ENCODE assay signal across 29 cellular contexts in genomic region chr4:98319021-98319420, GRCh38.
"Had no signal": no experiment of that assay in that cellular context is flagged by ENCODE, and none has a peak within 500 bp of the region (broad histone marks: within the 10 kb centered on the region; RNA-seq: fewer than 3 reads in every experiment).

No MANE protein-coding gene starts in this region.

- H3K4me1 ChIP-seq: colonic mucosa, esophagus muscularis mucosa, foreskin keratinocyte, gastroesophageal sphincter, heart left ventricle, left ventricle myocardium inferior, lower lobe of right lung, neural progenitor cell, parathyroid adenoma, suprapubic skin, transverse colon, upper lobe of right lung, uterus had no signal

- H3K27ac ChIP-seq: colonic mucosa, esophagus muscularis mucosa, foreskin keratinocyte, gastroesophageal sphincter, heart left ventricle, hepatocyte, left ventricle myocardium inferior, lower lobe of right lung, neural progenitor cell, parathyroid adenoma, suprapubic skin, transverse colon, upper lobe of right lung, uterus had no signal

- ATAC-seq: gastroesophageal sphincter; heart left ventricle; left cardiac atrium; lower lobe of right lung; naive thymus-derived CD4-positive, alpha-beta T cell; sciatic nerve; stimulated activated naive CD8-positive, alpha-beta T cell treated with anti-CD3 and anti-CD28 coated beads, Interleukin-15, amount 100 ng/mL, for 72 hours; upper lobe of right lung had no signal

- H3K9ac ChIP-seq: neural progenitor cell, parathyroid adenoma had no signal

- H3K36me3 ChIP-seq: colonic mucosa, esophagus muscularis mucosa, gastroesophageal sphincter, lower lobe of right lung, transverse colon, upper lobe of right lung, uterus had no signal

- H3K4me2 ChIP-seq: hepatocyte, neural progenitor cell, smooth muscle cell had no signal

- H3K4me3 ChIP-seq: colonic mucosa, esophagus muscularis mucosa, gastroesophageal sphincter, heart left ventricle, hepatocyte, left ventricle myocardium inferior, lower lobe of right lung, neural progenitor cell, smooth muscle cell, suprapubic skin, transverse colon, upper lobe of right lung, uterus had no signal

- H3K9me3 ChIP-seq: colonic mucosa, esophagus muscularis mucosa, gastroesophageal sphincter, heart left ventricle, left ventricle myocardium inferior, lower lobe of right lung, suprapubic skin, transverse colon, upper lobe of right lung, uterus had no signal

- FAIRE-seq: endometrium, islet of Langerhans had no signal

- H3K79me2 ChIP-seq: hepatocyte, parathyroid adenoma had no signal

- H3K27me3 ChIP-seq: colonic mucosa, esophagus muscularis mucosa, foreskin keratinocyte, gastroesophageal sphincter, heart left ventricle, hepatocyte, neural progenitor cell, suprapubic skin, transverse colon, upper lobe of right lung, uterus had no signal

- H2AFZ ChIP-seq: hepatocyte, neural progenitor cell, parathyroid adenoma had no signal

- DNase-seq: colonic mucosa; effector memory CD4-positive, alpha-beta T cell; heart left ventricle; left cardiac atrium; left ventricle myocardium inferior; lower lobe of right lung; mesenchymal stem cell; midbrain; naive thymus-derived CD4-positive, alpha-beta T cell; stimulated activated CD4-positive, alpha-beta T cell treated with anti-CD3 and anti-CD28 coated beads, Interleukin-12 subunit alpha, Interleukin-12 subunit beta, amount 100 ng/mL, for 4 hours; stimulated activated CD4-positive, alpha-beta T cell treated with anti-CD3 and anti-CD28 coated beads, Interleukin-1b, Interleukin-23, amount 100 ng/mL, for 48 hours; stimulated activated CD4-positive, alpha-beta T cell treated with anti-CD3 and anti-CD28 coated beads, Interleukin-4, amount 100 ng/mL, for 1 hour; stimulated activated CD8-positive, alpha-beta memory T cell treated with anti-CD3 and anti-CD28 coated beads, Interleukin-4, amount 100 ng/mL, for 48 hours; stimulated activated naive CD4-positive, alpha-beta T cell; stimulated activated naive CD8-positive, alpha-beta T cell treated with anti-CD3 and anti-CD28 coated beads, Interleukin-15, amount 100 ng/mL, for 72 hours; transverse colon; upper lobe of right lung; uterus had no signal
